ENCODE assay signal across 19 cellular contexts in genomic region chr7:1948377-1948796, GRCh38.
"Had no signal": no experiment of that assay in that cellular context is flagged by ENCODE, and none has a peak within 500 bp of the region (broad histone marks: within the 10 kb centered on the region; RNA-seq: fewer than 3 reads in every experiment).

No MANE protein-coding gene starts in this region.

- H3K36me3 Mint-ChIP-seq: activated naive CD4-positive, alpha-beta T cell treated with anti-CD3 and anti-CD28 coated beads, Interleukin-2, amount 50 U/mL, for 72 hours; brain; stimulated activated effector memory CD8-positive, alpha-beta T cell treated with anti-CD3 and anti-CD28 coated beads, Interleukin-12 subunit alpha, Interleukin-12 subunit beta, amount 100 ng/mL, for 72 hours had no signal

- H3K9me3 ChIP-seq: mucosa of descending colon had no signal

- DNase-seq: activated CD4-positive, alpha-beta T cell treated with anti-CD3 and anti-CD28 coated beads, Interleukin-2, amount 10 ng/mL, durations not matched to agents 7 days and 5 days; activated CD4-positive, CD25-positive, alpha-beta regulatory T cell; activated CD8-positive, alpha-beta memory T cell treated with anti-CD3 and anti-CD28 coated beads, Interleukin-2, amount 50 U/mL, for 48 hours; activated gamma-delta T cell; activated T-cell treated with anti-CD3 and anti-CD28 coated beads, Interleukin-2, amount 50 U/mL, for 72 hours; amygdala; cortex of kidney; effector CD8-positive, alpha-beta T cell; foreskin keratinocyte; head of caudate nucleus; mammary epithelial cell; naive thymus-derived CD4-positive, alpha-beta T cell; stimulated activated CD4-positive, alpha-beta T cell treated with anti-CD3 and anti-CD28 coated beads, Interleukin-12 subunit alpha, Interleukin-12 subunit beta, amount 100 ng/mL, for 4 hours had no signal

- H3K9me3 Mint-ChIP-seq: activated CD4-positive, alpha-beta T cell treated with anti-CD3 and anti-CD28 coated beads, Interleukin-2, amount 10 ng/mL, durations not matched to agents 7 days and 5 days; activated naive CD4-positive, alpha-beta T cell treated with anti-CD3 and anti-CD28 coated beads, Interleukin-2, amount 50 U/mL, for 72 hours; activated T-cell treated with anti-CD3 and anti-CD28 coated beads, Interleukin-2, amount 50 U/mL, for 72 hours; central memory CD8-positive, alpha-beta T cell; naive thymus-derived CD4-positive, alpha-beta T cell; stimulated activated effector memory CD8-positive, alpha-beta T cell treated with anti-CD3 and anti-CD28 coated beads, Interleukin-12 subunit alpha, Interleukin-12 subunit beta, amount 100 ng/mL, for 72 hours; T-helper 1 cell treated with Interleukin-12 subunit alpha and Interleukin-12 subunit beta and Interleukin-4 antibody, amounts not matched to agents 30 μg/mL and 1 μg/mL, for 36 hours had no signal

- H3K4me3 Mint-ChIP-seq: activated CD4-positive, alpha-beta T cell treated with anti-CD3 and anti-CD28 coated beads, Interleukin-2, amount 10 ng/mL, durations not matched to agents 7 days and 5 days; activated T-cell treated with anti-CD3 and anti-CD28 coated beads, Interleukin-2, amount 50 U/mL, for 72 hours; brain; central memory CD8-positive, alpha-beta T cell; naive thymus-derived CD4-positive, alpha-beta T cell; stimulated activated effector memory CD8-positive, alpha-beta T cell treated with anti-CD3 and anti-CD28 coated beads, Interleukin-12 subunit alpha, Interleukin-12 subunit beta, amount 100 ng/mL, for 72 hours; T-helper 1 cell treated with Interleukin-12 subunit alpha and Interleukin-12 subunit beta and Interleukin-4 antibody, amounts not matched to agents 30 μg/mL and 1 μg/mL, for 36 hours had no signal

- H3K4me1 ChIP-seq: foreskin keratinocyte had no signal

- H3K27me3 ChIP-seq: foreskin keratinocyte had no signal

- H3K27me3 Mint-ChIP-seq: activated CD4-positive, alpha-beta T cell treated with anti-CD3 and anti-CD28 coated beads, Interleukin-2, amount 10 ng/mL, durations not matched to agents 7 days and 5 days; brain; central memory CD8-positive, alpha-beta T cell; naive thymus-derived CD4-positive, alpha-beta T cell had no signal

- ATAC-seq: activated naive CD4-positive, alpha-beta T cell treated with anti-CD3 and anti-CD28 coated beads, Interleukin-2, amount 50 U/mL, for 72 hours; activated T-cell treated with anti-CD3 and anti-CD28 coated beads, Interleukin-2, amount 50 U/mL, for 72 hours; foreskin keratinocyte; mucosa of descending colon; naive thymus-derived CD4-positive, alpha-beta T cell; stimulated activated effector memory CD8-positive, alpha-beta T cell treated with anti-CD3 and anti-CD28 coated beads, Interleukin-12 subunit alpha, Interleukin-12 subunit beta, amount 100 ng/mL, for 72 hours had no signal

- H3K27ac ChIP-seq: foreskin keratinocyte had no signal

- H3K27ac Mint-ChIP-seq: activated CD4-positive, alpha-beta T cell treated with anti-CD3 and anti-CD28 coated beads, Interleukin-2, amount 10 ng/mL, durations not matched to agents 7 days and 5 days; activated naive CD4-positive, alpha-beta T cell treated with anti-CD3 and anti-CD28 coated beads, Interleukin-2, amount 50 U/mL, for 72 hours; activated T-cell treated with anti-CD3 and anti-CD28 coated beads, Interleukin-2, amount 50 U/mL, for 72 hours; T-helper 1 cell treated with Interleukin-12 subunit alpha and Interleukin-12 subunit beta and Interleukin-4 antibody, amounts not matched to agents 30 μg/mL and 1 μg/mL, for 36 hours had no signal

- H3K4me3 ChIP-seq: mucosa of descending colon had no signal
